In the genomic region with DNA sequence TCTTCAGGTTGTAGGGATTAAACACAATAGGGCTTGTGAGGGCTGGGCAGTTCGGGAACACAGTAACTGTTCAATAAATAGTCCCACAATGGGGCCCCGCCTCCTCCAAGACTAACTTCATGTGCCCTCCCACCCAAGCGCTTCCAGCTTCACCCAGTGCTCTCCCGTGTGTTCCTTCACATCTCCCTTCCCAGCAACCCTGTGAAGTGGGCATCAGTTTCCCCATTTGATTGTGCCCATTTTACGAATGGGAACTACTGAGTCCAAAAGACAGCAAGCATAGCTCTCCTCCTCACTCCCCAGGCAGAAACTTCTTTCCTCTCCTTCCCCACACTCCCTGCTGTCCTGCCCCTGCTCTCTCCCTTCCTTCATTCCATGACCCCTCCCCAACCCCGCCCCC, we compare ENCODE assay signal across 15 cellular contexts. TPM values are rescaled to one million over a fixed set of nuclear protein-coding genes. Genes with fewer than 3 reads are reported as not detected.
DNase-seq lines count a peak whose midpoint lies in the region; ATAC-seq, FAIRE-seq and TF ChIP-seq lines count a peak whose summit lies in the region.
"Had no signal": no experiment of that assay in that cellular context is flagged by ENCODE, and none has a peak within 500 bp of the region (broad histone marks: within the 10 kb centered on the region; RNA-seq: fewer than 3 reads in every experiment).

No MANE protein-coding gene starts in this region.

- H3K23me2 ChIP-seq in H1 (ENCODE audit: low read depth, low read length): no peaks in the 10 kb centered on the region

- peaks cover 7% of the 10 kb centered on the region for H3K4me1 Mint-ChIP-seq in activated naive CD4-positive, alpha-beta T cell treated with anti-CD3 and anti-CD28 coated beads, Interleukin-2, amount 50 U/mL, for 24 hours
- H3K4me1 Mint-ChIP-seq in activated naive CD4-positive, alpha-beta T cell treated with anti-CD3 and anti-CD28 coated beads for 36 hours (ENCODE audit: low read depth): peaks cover 4% of the 10 kb centered on the region
- H3K4me1 Mint-ChIP-seq: CD4-positive, alpha-beta memory T cell had no signal

- no peak overlapping the region for H2BK120ac ChIP-seq in H1 (replicated peaks; ENCODE audit: low read depth, low read length)

- no peaks in the 10 kb centered on the region for H3K36me3 Mint-ChIP-seq in activated naive CD4-positive, alpha-beta T cell treated with anti-CD3 and anti-CD28 coated beads, Interleukin-2, amount 50 U/mL, for 24 hours
- H3K36me3 Mint-ChIP-seq in activated naive CD4-positive, alpha-beta T cell treated with anti-CD3 and anti-CD28 coated beads for 36 hours (ENCODE audit: low read depth): no peaks in the 10 kb centered on the region
- H3K36me3 Mint-ChIP-seq: CD4-positive, alpha-beta memory T cell had no signal

- H3K56ac ChIP-seq in H1 (replicated peaks; ENCODE audit: insufficient read length, low read depth, low read length): no peak overlapping the region

- no peak overlapping the region for H2BK12ac ChIP-seq in H1 (ENCODE audit: low read depth, low read length)

- H3K4me1 ChIP-seq in HEK293 (ENCODE audit: control insufficient read depth, insufficient read depth, low read length): no peaks in the 10 kb centered on the region
- peaks cover 35% of the 10 kb centered on the region for H3K4me1 ChIP-seq in RWPE2 (ENCODE audit: insufficient read depth, poor library complexity, severe bottlenecking)
- H3K4me1 ChIP-seq in H1 (replicated peaks in 1 of 4; ENCODE audit: control insufficient read depth in 3 of 4, insufficient read depth in 4 of 4, low read length in 3 of 4): peaks cover 0 to 7% (median 4%) of the 10 kb centered on the region in 4 experiments; a peak in 4 of 7 replicates
- H3K4me1 ChIP-seq in vagina: no peaks in the 10 kb centered on the region
- H3K4me1 ChIP-seq: BLaER1, HAP-1 had no signal

- no peak overlapping the region for H3K18ac ChIP-seq in H1 (ENCODE audit: extremely low read depth, low read length)

- H2BK15ac ChIP-seq in H1 (ENCODE audit: low read length): no peak overlapping the region

- no peak overlapping the region for H4K91ac ChIP-seq in H1 (replicated peaks; ENCODE audit: insufficient read length, low read length)

- H3K9me3 Mint-ChIP-seq in activated naive CD4-positive, alpha-beta T cell treated with anti-CD3 and anti-CD28 coated beads, Interleukin-2, amount 50 U/mL, for 24 hours: no peaks in the 10 kb centered on the region
- no peaks in the 10 kb centered on the region for H3K9me3 Mint-ChIP-seq in activated naive CD4-positive, alpha-beta T cell treated with anti-CD3 and anti-CD28 coated beads for 36 hours
- H3K9me3 Mint-ChIP-seq: CD14-positive monocyte had no signal

- TF ChIP-seq RAD21 in H1 (IDR thresholded peaks at IDR 0.05 in 1 of 2, conservative IDR thresholded peaks at IDR 0.05 in 1 of 2; ENCODE audit: low read depth in 2 of 2, low read length in 2 of 2): no peak

- H2BK20ac ChIP-seq in H1 (ENCODE audit: low read length): no peak overlapping the region

- no peaks in the 10 kb centered on the region for H4K20me1 ChIP-seq in H1 (replicated peaks in 1 of 2; ENCODE audit: control insufficient read depth in 1 of 2, insufficient read depth in 2 of 2, low read length in 2 of 2)
- H4K20me1 ChIP-seq: BLaER1 had no signal

- 0 out of 2 replicates have a peak overlapping the region, but pooled peaks have one; percentile 24 for H2AK5ac ChIP-seq in H1 (ENCODE audit: low read depth, low read length)

- no peak overlapping the region for H2BK5ac ChIP-seq in H1 (ENCODE audit: low read depth, low read length)

- no peak for ATAC-seq in RWPE2 (ENCODE audit: low read depth)
- no peak for ATAC-seq in GM21381 (IDR thresholded peaks at IDR 0.05; ENCODE audit: unreplicated experiment)
- ATAC-seq: GM12878 had no signal

- no peak overlapping the region for H3K27ac ChIP-seq in HEK293 (ENCODE audit: extremely low read depth, low read depth, low read length)
- peak overlapping the region; percentile 69 for H3K27ac ChIP-seq in RWPE2 (ENCODE audit: poor library complexity, severe bottlenecking)
- H3K27ac ChIP-seq in H1 (ENCODE audit: low read depth, low read length): no peak overlapping the region
- no peak overlapping the region for H3K27ac ChIP-seq in vagina
- H3K27ac ChIP-seq: 22Rv1, BLaER1 had no signal

- H4K5ac ChIP-seq in H1 (ENCODE audit: insufficient read length, low read depth, low read length): no peak overlapping the region

- H3K27ac Mint-ChIP-seq in activated naive CD4-positive, alpha-beta T cell treated with anti-CD3 and anti-CD28 coated beads, Interleukin-2, amount 50 U/mL, for 24 hours: peak overlapping the region; percentile 65
- no peak overlapping the region for H3K27ac Mint-ChIP-seq in activated naive CD4-positive, alpha-beta T cell treated with anti-CD3 and anti-CD28 coated beads for 36 hours
- H3K27ac Mint-ChIP-seq: CD4-positive, alpha-beta memory T cell had no signal

- no peaks in the 10 kb centered on the region for H3K27me3 ChIP-seq in RWPE2 (ENCODE audit: insufficient read depth, poor library complexity, severe bottlenecking)
- no peaks in the 10 kb centered on the region for H3K27me3 ChIP-seq in H1 (replicated peaks in 1 of 4; ENCODE audit: control insufficient read depth in 3 of 4, extremely low read depth in 1 of 4, insufficient read depth in 3 of 4, low read length in 3 of 4)
- no peaks in the 10 kb centered on the region for H3K27me3 ChIP-seq in vagina

- no peak for DNase-seq in activated naive CD4-positive, alpha-beta T cell treated with anti-CD3 and anti-CD28 coated beads for 36 hours
- DNase-seq in RWPE2 (ENCODE audit: low spot score): no peak
- DNase-seq in H1 (ENCODE audit: low read depth in 1 of 2, low spot score in 2 of 2): no peak
- no peak for DNase-seq in vagina (ENCODE audit: extremely low spot score in 2 of 2)
- DNase-seq: CD4-positive, alpha-beta memory T cell; DMS79 treated with DMSO at 0.1 percent for 48 hours; GF-D8 had no signal

- H3K27me3 Mint-ChIP-seq in activated naive CD4-positive, alpha-beta T cell treated with anti-CD3 and anti-CD28 coated beads, Interleukin-2, amount 50 U/mL, for 24 hours: no peaks in the 10 kb centered on the region
- no peaks in the 10 kb centered on the region for H3K27me3 Mint-ChIP-seq in activated naive CD4-positive, alpha-beta T cell treated with anti-CD3 and anti-CD28 coated beads for 36 hours (ENCODE audit: low read depth)

- no peaks in the 10 kb centered on the region for H3K79me1 ChIP-seq in H1 (ENCODE audit: low read depth, low read length)

- TF ChIP-seq EP300 in H1 (IDR thresholded peaks at IDR 0.05; ENCODE audit: borderline replicate concordance in 1 of 2, low read depth in 2 of 2, low read length in 2 of 2): no peak

- H3K9ac ChIP-seq in H1 (replicated peaks in 1 of 4; ENCODE audit: extremely low read depth in 1 of 4, low read depth in 3 of 4, low read length in 3 of 4): no peak overlapping the region
- H3K9ac ChIP-seq: BLaER1 had no signal

- no peak overlapping the region for H2AFZ ChIP-seq in H1 (ENCODE audit: low read length)

- H3K9me3 ChIP-seq in HEK293 (ENCODE audit: control insufficient read depth, insufficient read depth, low read depth, low read length): no peaks in the 10 kb centered on the region
- H3K9me3 ChIP-seq in RWPE2 (ENCODE audit: severe bottlenecking): no peaks in the 10 kb centered on the region
- no peaks in the 10 kb centered on the region for H3K9me3 ChIP-seq in H1 (ENCODE audit: insufficient read depth in 2 of 2, low read depth in 1 of 2, low read length in 1 of 2)
- H3K9me3 ChIP-seq in vagina: no peaks in the 10 kb centered on the region
- H3K9me3 ChIP-seq: BLaER1, HAP-1 had no signal

- H3K23ac ChIP-seq in H1 (ENCODE audit: insufficient read length): no peak overlapping the region

- CTCF ChIA-PET in activated naive CD4-positive, alpha-beta T cell treated with anti-CD3 and anti-CD28 coated beads for 36 hours (lab: Charles Lee): interaction anchor here (0.7 kb wide), 1 partner anchor 39 kb away, joined by 4 read pairs; no protein-coding TSS in a partner anchor
- CTCF ChIA-PET in HEK293 (lab: Yijun Ruan, JAX): interaction anchor here (2.3 kb wide), 1 partner anchor 34 kb away, joined by 20 read pairs; no protein-coding TSS in a partner anchor
- CTCF ChIA-PET in H1 (lab: Charles Lee; ENCODE audit: partially characterized antibody): interaction anchor here (0.9 to 10.9 kb wide), 5 partner anchors 7 to 87 kb away, joined by 3 to 183 read pairs (median 4); a partner anchor contains a TSS

- H3K36me3 ChIP-seq in HEK293 (ENCODE audit: control insufficient read depth in 2 of 2, insufficient read depth in 1 of 2, low read length in 2 of 2) (no peaks in the 10 kb centered on the region), RWPE2 (ENCODE audit: low read depth) (no peaks in the 10 kb centered on the region), H1 (ENCODE audit: control insufficient read depth in 2 of 4, insufficient read depth in 4 of 4, low read length in 3 of 4) (no peaks in the 10 kb centered on the region), vagina (no peaks in the 10 kb centered on the region)
- H3K36me3 ChIP-seq: BLaER1, HAP-1 had no signal

- WGBS in H1 (ENCODE audit: extremely low coverage in 1 of 2, insufficient coverage in 1 of 2, insufficient read length in 1 of 2, insufficient replicate concordance in 2 of 2, low coverage in 1 of 2, low lambda C conversion rate in 2 of 2, missing lambda C conversion rate in 1 of 2), 2 experiments: 86% methylated on average over 4 of the region's 6 CpGs; no CpG with 5 or more reads in 1 of the 2 experiments

- intact Hi-C loops in activated naive CD4-positive, alpha-beta T cell treated with anti-CD3 and anti-CD28 coated beads for 36 hours (cut with micrococcal nuclease): no loop called here
- intact Hi-C loops in vagina (cut with DNase I): no loop called here

- no peak for TF ChIP-seq POLR2A in H1 (IDR thresholded peaks at IDR 0.05; ENCODE audit: control extremely low read depth in 1 of 2, low read depth in 2 of 2, low read length in 2 of 2)
- TF ChIP-seq POLR2A in vagina (IDR thresholded peaks at IDR 0.05): no peak

- H3K4me3 Mint-ChIP-seq in activated naive CD4-positive, alpha-beta T cell treated with anti-CD3 and anti-CD28 coated beads, Interleukin-2, amount 50 U/mL, for 24 hours: no peak overlapping the region
- no peak overlapping the region for H3K4me3 Mint-ChIP-seq in activated naive CD4-positive, alpha-beta T cell treated with anti-CD3 and anti-CD28 coated beads for 36 hours
- H3K4me3 Mint-ChIP-seq: CD14-positive monocyte; CD4-positive, alpha-beta memory T cell had no signal

- no peak for TF ChIP-seq CTCF in HEK293 (tag by site-specific recombination; IDR thresholded peaks at IDR 0.05)
- TF ChIP-seq CTCF in RWPE2 (IDR thresholded peaks at IDR 0.05; ENCODE audit: poor library complexity, severe bottlenecking): no peak
- TF ChIP-seq CTCF in H1 (IDR thresholded peaks at IDR 0.05; ENCODE audit: control extremely low read depth in 1 of 3, insufficient read depth in 1 of 3, low read depth in 1 of 3, low read length in 3 of 3): no peak
- TF ChIP-seq CTCF in vagina (IDR thresholded peaks at IDR 0.05): no peak

- POLR2A ChIA-PET in HEK293 (lab: Yijun Ruan, JAX): interaction anchor here (0.7 kb wide), 1 partner anchor 10 kb away, joined by 3 read pairs; no protein-coding TSS in a partner anchor
- POLR2A ChIA-PET in H1 (lab: Charles Lee; ENCODE audit: partially characterized antibody): no interaction called here

- H3K14ac ChIP-seq in H1 (ENCODE audit: insufficient read length): no peak overlapping the region

- no peak overlapping the region for H3K4ac ChIP-seq in H1 (replicated peaks; ENCODE audit: insufficient read length, low read depth, low read length)

- no peak for FAIRE-seq in H1 (lab: Jason Lieb, UNC)
- FAIRE-seq: GM12878 had no signal

- H3K4me2 ChIP-seq in H1 (ENCODE audit: insufficient read depth in 1 of 2, low read depth in 2 of 2, low read length in 2 of 2): no peak overlapping the region
- H3K4me2 ChIP-seq: BLaER1 had no signal

- H3K79me2 ChIP-seq in H1 (ENCODE audit: control insufficient read depth in 1 of 2, insufficient read depth in 2 of 2, low read length in 2 of 2): no peaks in the 10 kb centered on the region

- H3K4me3 ChIP-seq in HEK293 (ENCODE audit: low read depth, low read length): no peak overlapping the region
- no peak overlapping the region for H3K4me3 ChIP-seq in RWPE2 (ENCODE audit: severe bottlenecking)
- no peak overlapping the region for H3K4me3 ChIP-seq in H1 (ENCODE audit: extremely low read depth in 1 of 4, insufficient read depth in 2 of 4, low read depth in 3 of 4, low read length in 4 of 4)
- H3K4me3 ChIP-seq in vagina: no peak overlapping the region
- H3K4me3 ChIP-seq: BLaER1, GM12878, HAP-1 had no signal

- H4K8ac ChIP-seq in H1 (ENCODE audit: extremely low read depth, insufficient read depth, low read length): no peak overlapping the region

RNA-seq across cellular contexts. Expression of a gene that starts 6.2 kb away (rescaled TPM):
- total RNA-seq in activated naive CD4-positive, alpha-beta T cell treated with anti-CD3 and anti-CD28 coated beads for 36 hours: not detected
- total RNA-seq in H1 (2021; fragmentation: NEBNext Ultra II Directional; extraction: Animal tissue kit (Norgen Biotek cat#: 25700)): 2.1 and 2.5 TPM in 2 replicates
- 6.2 and 6.4 TPM in 2 replicates for polyA plus RNA-seq in H1 (2011; rRNA removed)
- 3.3 TPM for polyA plus RNA-seq in H1 (2011; cell fraction: cytosol; rRNA removed)
- polyA plus RNA-seq in H1 (2011; cell fraction: nucleus; rRNA removed): 7.3 TPM
- 1.8 to 3.5 TPM (median 2.6 TPM) in 4 replicates for polyA plus RNA-seq in H1 (2012, experiment 1 of 2)
- polyA plus RNA-seq in H1 (2012, experiment 2 of 2): 2.1 TPM
- 3.2 TPM for polyA plus RNA-seq in H1 (2013, experiment 1 of 2)
- polyA plus RNA-seq in H1 (2013, experiment 2 of 2): 3.2 TPM
- 6.7 and 9.3 TPM in 2 replicates for polyA minus RNA-seq in H1 (2011; rRNA and poly(A)+ RNA removed)
- polyA minus RNA-seq in H1 (2011; cell fraction: cytosol; rRNA and poly(A)+ RNA removed): 2.4 TPM
- 4.8 TPM for polyA minus RNA-seq in H1 (2011; cell fraction: nucleus; rRNA and poly(A)+ RNA removed)
- 5.6 TPM for total RNA-seq in vagina
- total RNA-seq: GM12878 had no signal
- polyA plus RNA-seq: CD4-positive, alpha-beta memory T cell; GM12878 had no signal

RNA-seq across cellular contexts. Expression of a gene that starts 40.9 kb away (rescaled TPM):
- 10 to 100 TPM; 18.1 to 19.9 TPM for total RNA-seq in activated naive CD4-positive, alpha-beta T cell treated with anti-CD3 and anti-CD28 coated beads for 36 hours
- 24.4 and 26.1 TPM in 2 replicates for total RNA-seq in H1 (2021; fragmentation: NEBNext Ultra II Directional; extraction: Animal tissue kit (Norgen Biotek cat#: 25700))
- 9.8 and 10.0 TPM in 2 replicates for polyA plus RNA-seq in H1 (2011; rRNA removed)
- 12.2 TPM for polyA plus RNA-seq in H1 (2011; cell fraction: cytosol; rRNA removed)
- polyA plus RNA-seq in H1 (2011; cell fraction: nucleus; rRNA removed): 8.2 TPM
- polyA plus RNA-seq in H1 (2012, experiment 1 of 2): 15.6 to 22.3 TPM (median 17.5 TPM) in 4 replicates
- polyA plus RNA-seq in H1 (2012, experiment 2 of 2): 14.4 TPM
- 31.7 TPM for polyA plus RNA-seq in H1 (2013, experiment 1 of 2)
- polyA plus RNA-seq in H1 (2013, experiment 2 of 2): 35.2 TPM
- 18.8 and 24.0 TPM in 2 replicates for polyA minus RNA-seq in H1 (2011; rRNA and poly(A)+ RNA removed)
- polyA minus RNA-seq in H1 (2011; cell fraction: cytosol; rRNA and poly(A)+ RNA removed): 18.6 TPM
- polyA minus RNA-seq in H1 (2011; cell fraction: nucleus; rRNA and poly(A)+ RNA removed): 4.0 TPM
- total RNA-seq in vagina: 158 TPM
